9 cellular contexts compared by ENCODE assay signal in genomic region chr2:120287183-120288015, GRCh38. TPM values are rescaled to one million over a fixed set of nuclear protein-coding genes. Genes with fewer than 3 reads are reported as not detected.
A peak's percentile ranks its signal among the peaks of the same experiment; 100 is the strongest.
DNase-seq lines count a peak whose midpoint lies in the region; ATAC-seq and FAIRE-seq lines count a peak whose summit lies in the region.
"Had no signal": no experiment of that assay in that cellular context is flagged by ENCODE, and none has a peak within 500 bp of the region (broad histone marks: within the 10 kb centered on the region; RNA-seq: fewer than 3 reads in every experiment).

No MANE protein-coding gene starts in this region.

- H3K9me3 Mint-ChIP-seq in activated CD8-positive, alpha-beta memory T cell treated with anti-CD3 and anti-CD28 coated beads, Interleukin-2, amount 10 ng/mL, durations not matched to agents 7 days and 5 days (ENCODE audit: low read depth), result no peaks in the 10 kb centered on the region

- peak overlapping the region; percentile 77 for H3K27ac Mint-ChIP-seq in activated CD8-positive, alpha-beta memory T cell treated with anti-CD3 and anti-CD28 coated beads, Interleukin-2, amount 10 ng/mL, durations not matched to agents 7 days and 5 days

- CTCF ChIA-PET in activated CD8-positive, alpha-beta memory T cell treated with anti-CD3 and anti-CD28 coated beads, Interleukin-2, amount 10 ng/mL, durations not matched to agents 7 days and 5 days (lab: Charles Lee), result no interaction called here

- peaks cover 50% of the 10 kb centered on the region for H3K4me1 Mint-ChIP-seq in activated CD8-positive, alpha-beta memory T cell treated with anti-CD3 and anti-CD28 coated beads, Interleukin-2, amount 10 ng/mL, durations not matched to agents 7 days and 5 days

- H3K27me3 Mint-ChIP-seq in activated CD8-positive, alpha-beta memory T cell treated with anti-CD3 and anti-CD28 coated beads, Interleukin-2, amount 10 ng/mL, durations not matched to agents 7 days and 5 days, result no peaks in the 10 kb centered on the region

- peak; percentile 99 for FAIRE-seq in RCC 7860 (lab: Jason Lieb, UNC)

- peaks cover 38% of the 10 kb centered on the region for H3K36me3 Mint-ChIP-seq in activated CD8-positive, alpha-beta memory T cell treated with anti-CD3 and anti-CD28 coated beads, Interleukin-2, amount 10 ng/mL, durations not matched to agents 7 days and 5 days

- H3K27ac ChIP-seq in epithelial cell of prostate, result peak overlapping the region; percentile 60

- DNase-seq in activated CD8-positive, alpha-beta memory T cell treated with anti-CD3 and anti-CD28 coated beads, Interleukin-2, amount 10 ng/mL, durations not matched to agents 7 days and 5 days, result peak; percentile 57
- no peak for DNase-seq in activated CD8-positive, alpha-beta memory T cell treated with anti-CD3 and anti-CD28 coated beads, Interleukin-2, amount 50 U/mL, for 48 hours
- DNase-seq in RCC 7860 (ENCODE audit: low spot score) (peak; percentile 98), epithelial cell of prostate (ENCODE audit: low read depth, low spot score) (peak; percentile 68), NCI-H69 (lab: John Stamatoyannopoulos, UW) (no peak), NCI-H146 (lab: John Stamatoyannopoulos, UW) (no peak)
- peak; percentile 40 for DNase-seq in stimulated activated CD4-positive, alpha-beta T cell treated with anti-CD3 and anti-CD28 coated beads, Interleukin-4, amount 100 ng/mL, for 24 hours
- DNase-seq: DND-41 had no signal

- peak overlapping the region; percentile 28 for H3K4me3 Mint-ChIP-seq in activated CD8-positive, alpha-beta memory T cell treated with anti-CD3 and anti-CD28 coated beads, Interleukin-2, amount 10 ng/mL, durations not matched to agents 7 days and 5 days

- ATAC-seq in activated CD8-positive, alpha-beta memory T cell treated with anti-CD3 and anti-CD28 coated beads, Interleukin-2, amount 10 ng/mL, durations not matched to agents 7 days and 5 days, result peak; percentile 91
- peak; percentile 96 for ATAC-seq in HG02798 (IDR thresholded peaks at IDR 0.05; ENCODE audit: poor library complexity, unreplicated experiment)

RNA-seq across cellular contexts. Expression of gene RALB, which starts 34.7 kb away (rescaled TPM):
- 10 to 100 TPM; 36.7 to 41.8 TPM for total RNA-seq in activated CD8-positive, alpha-beta memory T cell treated with anti-CD3 and anti-CD28 coated beads, Interleukin-2, amount 10 ng/mL, durations not matched to agents 7 days and 5 days

RNA-seq across cellular contexts. Expression of gene INHBB, which starts 58.5 kb away (rescaled TPM):
- total RNA-seq in activated CD8-positive, alpha-beta memory T cell treated with anti-CD3 and anti-CD28 coated beads, Interleukin-2, amount 10 ng/mL, durations not matched to agents 7 days and 5 days, result not detected

Comparison
In these comparisons a context has a peak if more than half of its experiments do, and no peak if none do; other contexts are left out.
1. DNase-seq: peak in activated CD8-positive, alpha-beta memory T cell treated with anti-CD3 and anti-CD28 coated beads, Interleukin-2, amount 10 ng/mL, durations not matched to agents 7 days and 5 days (single experiment), RCC 7860 (single experiment), epithelial cell of prostate (single experiment) and stimulated activated CD4-positive, alpha-beta T cell treated with anti-CD3 and anti-CD28 coated beads, Interleukin-4, amount 100 ng/mL, for 24 hours (single experiment); none in activated CD8-positive, alpha-beta memory T cell treated with anti-CD3 and anti-CD28 coated beads, Interleukin-2, amount 50 U/mL, for 48 hours (single experiment), NCI-H69 (single experiment) and NCI-H146 (single experiment).